In the genomic region with DNA sequence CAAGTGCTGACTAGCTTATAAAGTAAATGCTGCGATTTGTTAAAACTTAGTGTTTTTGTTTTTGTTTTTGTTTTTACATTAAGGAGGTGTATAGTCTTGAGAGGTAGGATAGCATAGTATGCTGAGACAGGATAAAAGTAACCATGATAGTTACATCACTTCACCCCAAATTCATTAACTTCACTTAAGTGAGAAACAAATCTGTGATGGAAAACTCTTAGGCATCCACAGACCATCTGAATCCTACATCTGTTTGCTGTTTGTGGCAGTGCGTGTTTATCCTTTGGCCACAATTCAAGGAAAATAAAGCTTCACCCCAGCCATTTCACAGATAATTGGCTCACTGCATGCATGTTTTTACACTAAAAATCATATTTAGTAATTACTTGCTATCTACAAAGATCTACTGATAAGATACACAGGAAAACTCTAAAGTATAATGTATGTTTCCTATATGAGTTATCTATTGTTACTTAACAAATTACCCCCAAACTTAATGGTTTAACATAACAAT, we compare ENCODE assay signal across 7 cellular contexts.
"Had no signal": no experiment of that assay in that cellular context is flagged by ENCODE, and none has a peak within 500 bp of the region (broad histone marks: within the 10 kb centered on the region; RNA-seq: fewer than 3 reads in every experiment).

No MANE protein-coding gene starts in this region.

- H3K4me3 ChIP-seq: GM12878 had no signal

- ATAC-seq: GM12878 had no signal

- DNase-seq: GDM1, GF-D8 had no signal

- FAIRE-seq: G401.6, GM12878, GM12891, GM12892, GM18507 had no signal
